In the genomic region with DNA sequence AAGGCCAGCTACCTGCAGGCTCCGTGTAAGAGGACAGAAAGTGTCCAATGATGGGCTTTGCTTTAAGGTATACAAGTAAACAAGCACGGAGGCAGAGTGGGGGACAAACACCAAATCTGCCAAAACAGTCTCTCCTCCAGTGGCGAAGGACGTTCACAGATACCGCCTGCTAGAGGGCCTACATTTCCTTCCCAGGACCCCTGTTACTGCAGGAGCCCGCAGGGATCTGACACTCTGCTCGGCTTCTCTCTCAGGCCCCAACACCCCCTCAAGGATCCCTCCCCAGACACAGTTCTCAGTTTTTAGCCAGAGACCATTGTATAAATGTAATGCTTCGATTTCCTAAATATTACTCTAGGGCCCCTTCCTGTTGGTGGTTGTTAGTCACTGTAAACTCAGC, we compare ENCODE assay signal across 30 cellular contexts.
"Had no signal": no experiment of that assay in that cellular context is flagged by ENCODE, and none has a peak within 500 bp of the region (broad histone marks: within the 10 kb centered on the region; RNA-seq: fewer than 3 reads in every experiment).

No MANE protein-coding gene starts in this region.

- H3K27ac Mint-ChIP-seq: activated CD8-positive, alpha-beta T cell treated with anti-CD3 and anti-CD28 coated beads, Interleukin-2, amount 10 ng/mL, durations not matched to agents 7 days and 5 days; activated naive CD4-positive, alpha-beta T cell treated with anti-CD3 and anti-CD28 coated beads, Interleukin-2, amount 50 U/mL, for 72 hours; activated naive CD8-positive, alpha-beta T cell treated with anti-CD3 and anti-CD28 coated beads, Interleukin-2, amount 50 U/mL, for 24 hours; T-helper 1 cell treated with Interleukin-12 subunit alpha and Interleukin-12 subunit beta and Interleukin-4 antibody, amounts not matched to agents 30 μg/mL and 1 μg/mL, for 36 hours had no signal

- H3K27me3 ChIP-seq: ascending aorta, body of pancreas, MG63, SJCRH30 had no signal

- ATAC-seq: activated CD8-positive, alpha-beta T cell treated with anti-CD3 and anti-CD28 coated beads, Interleukin-2, amount 10 ng/mL, durations not matched to agents 7 days and 5 days; activated naive CD4-positive, alpha-beta T cell treated with anti-CD3 and anti-CD28 coated beads, Interleukin-2, amount 50 U/mL, for 72 hours; activated naive CD8-positive, alpha-beta T cell treated with anti-CD3 and anti-CD28 coated beads, Interleukin-2, amount 50 U/mL, for 24 hours; body of pancreas; SK-N-SH treated with all-trans-retinoic acid at 6 μM for 48 hours had no signal

- H3K9me3 ChIP-seq: ascending aorta, body of pancreas, MG63 had no signal

- H3K4me1 Mint-ChIP-seq: activated naive CD8-positive, alpha-beta T cell treated with anti-CD3 and anti-CD28 coated beads, Interleukin-2, amount 50 U/mL, for 24 hours had no signal

- H3K9ac ChIP-seq: KMS-11 had no signal

- DNase-seq: activated CD4-positive, alpha-beta T cell treated with anti-CD3 and anti-CD28 coated beads for 48 hours; activated CD4-positive, alpha-beta T cell treated with anti-CD3 and anti-CD28 coated beads, Interleukin-2, amount 50 U/mL, for 4 hours; activated CD4-positive, CD25-positive, alpha-beta regulatory T cell treated with anti-CD3 and anti-CD28 coated beads, Interleukin-2, amount 50 U/mL, for 72 hours; activated CD8-positive, alpha-beta memory T cell treated with anti-CD3 and anti-CD28 coated beads, Interleukin-2, amount 50 U/mL, for 48 hours; activated CD8-positive, alpha-beta T cell treated with anti-CD3 and anti-CD28 coated beads, Interleukin-2, amount 10 ng/mL, durations not matched to agents 7 days and 5 days; activated effector memory CD4-positive, alpha-beta T cell treated with anti-CD3 and anti-CD28 coated beads, Interleukin-2, amount 50 U/mL, for 16 hours; activated naive CD4-positive, alpha-beta T cell treated with Interleukin-2 at 50 U/mL for 16 hours; activated naive CD8-positive, alpha-beta T cell treated with anti-CD3 and anti-CD28 coated beads, Interleukin-2, amount 50 U/mL, for 24 hours; activated T-cell treated with anti-CD3 and anti-CD28 coated beads, Interleukin-2, amount 50 U/mL, for 1 hour; amniotic stem cell; body of pancreas; central memory CD4-positive, alpha-beta T cell; MG63; MV-4-11; NCI-H1092 treated with DMSO at 0.1 percent for 48 hours; NCI-H1417 treated with DMSO at 0.1 percent for 48 hours; NCI-H1694; NCI-H2029 treated with DMSO at 0.1 percent for 48 hours; NCI-H345; NCI-H510A; NCI-H526 treated with DMSO at 0.1 percent for 48 hours; NCI-H82; Right ventricle myocardium superior; SJCRH30; SW 1271 had no signal

- H3K36me3 Mint-ChIP-seq: activated naive CD4-positive, alpha-beta T cell treated with anti-CD3 and anti-CD28 coated beads, Interleukin-2, amount 50 U/mL, for 72 hours had no signal

- H3K4me3 Mint-ChIP-seq: activated CD8-positive, alpha-beta T cell treated with anti-CD3 and anti-CD28 coated beads, Interleukin-2, amount 10 ng/mL, durations not matched to agents 7 days and 5 days; activated naive CD8-positive, alpha-beta T cell treated with anti-CD3 and anti-CD28 coated beads, Interleukin-2, amount 50 U/mL, for 24 hours; T-helper 1 cell treated with Interleukin-12 subunit alpha and Interleukin-12 subunit beta and Interleukin-4 antibody, amounts not matched to agents 30 μg/mL and 1 μg/mL, for 36 hours had no signal

- H3K9me3 Mint-ChIP-seq: activated naive CD4-positive, alpha-beta T cell treated with anti-CD3 and anti-CD28 coated beads, Interleukin-2, amount 50 U/mL, for 72 hours; activated naive CD8-positive, alpha-beta T cell treated with anti-CD3 and anti-CD28 coated beads, Interleukin-2, amount 50 U/mL, for 24 hours; T-helper 1 cell treated with Interleukin-12 subunit alpha and Interleukin-12 subunit beta and Interleukin-4 antibody, amounts not matched to agents 30 μg/mL and 1 μg/mL, for 36 hours had no signal

- H3K36me3 ChIP-seq: ascending aorta, MG63, SJCRH30 had no signal

- H3K27ac ChIP-seq: ascending aorta, KMS-11, SJCRH30 had no signal

- H3K4me1 ChIP-seq: SJCRH30 had no signal

- H3K27me3 Mint-ChIP-seq: activated naive CD8-positive, alpha-beta T cell treated with anti-CD3 and anti-CD28 coated beads, Interleukin-2, amount 50 U/mL, for 24 hours had no signal

- H3K4me3 ChIP-seq: ascending aorta, body of pancreas, MG63, SJCRH30 had no signal

- H3K4me2 ChIP-seq: KMS-11 had no signal
